In the genomic region with DNA sequence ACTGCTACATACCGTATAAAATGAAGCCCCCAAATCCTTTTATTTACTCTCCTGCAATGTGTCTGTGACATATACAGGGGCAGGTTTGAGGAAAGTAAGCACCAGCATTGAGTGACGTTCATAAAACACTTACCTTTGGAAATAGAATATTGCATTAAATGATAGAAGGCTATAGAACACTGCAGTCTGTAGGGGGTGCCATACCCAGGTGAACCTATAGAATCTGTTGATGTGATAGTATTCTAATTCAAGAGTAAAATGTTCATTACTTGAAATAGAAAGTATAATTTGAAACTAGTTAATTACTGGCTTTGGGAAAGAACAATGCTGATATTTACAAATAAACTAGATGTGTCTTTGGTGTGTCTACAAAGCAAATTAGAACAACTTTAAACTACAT, we compare ENCODE assay signal across 1 cellular context.
TF ChIP-seq lines count a peak whose summit lies in the region.

No MANE protein-coding gene starts in this region.

TF ChIP-seq in HCT116, 20 proteins besides CTCF, POLR2A, EP300 and RAD21 (continued from another document):
- TF ChIP-seq, protein P1, sequence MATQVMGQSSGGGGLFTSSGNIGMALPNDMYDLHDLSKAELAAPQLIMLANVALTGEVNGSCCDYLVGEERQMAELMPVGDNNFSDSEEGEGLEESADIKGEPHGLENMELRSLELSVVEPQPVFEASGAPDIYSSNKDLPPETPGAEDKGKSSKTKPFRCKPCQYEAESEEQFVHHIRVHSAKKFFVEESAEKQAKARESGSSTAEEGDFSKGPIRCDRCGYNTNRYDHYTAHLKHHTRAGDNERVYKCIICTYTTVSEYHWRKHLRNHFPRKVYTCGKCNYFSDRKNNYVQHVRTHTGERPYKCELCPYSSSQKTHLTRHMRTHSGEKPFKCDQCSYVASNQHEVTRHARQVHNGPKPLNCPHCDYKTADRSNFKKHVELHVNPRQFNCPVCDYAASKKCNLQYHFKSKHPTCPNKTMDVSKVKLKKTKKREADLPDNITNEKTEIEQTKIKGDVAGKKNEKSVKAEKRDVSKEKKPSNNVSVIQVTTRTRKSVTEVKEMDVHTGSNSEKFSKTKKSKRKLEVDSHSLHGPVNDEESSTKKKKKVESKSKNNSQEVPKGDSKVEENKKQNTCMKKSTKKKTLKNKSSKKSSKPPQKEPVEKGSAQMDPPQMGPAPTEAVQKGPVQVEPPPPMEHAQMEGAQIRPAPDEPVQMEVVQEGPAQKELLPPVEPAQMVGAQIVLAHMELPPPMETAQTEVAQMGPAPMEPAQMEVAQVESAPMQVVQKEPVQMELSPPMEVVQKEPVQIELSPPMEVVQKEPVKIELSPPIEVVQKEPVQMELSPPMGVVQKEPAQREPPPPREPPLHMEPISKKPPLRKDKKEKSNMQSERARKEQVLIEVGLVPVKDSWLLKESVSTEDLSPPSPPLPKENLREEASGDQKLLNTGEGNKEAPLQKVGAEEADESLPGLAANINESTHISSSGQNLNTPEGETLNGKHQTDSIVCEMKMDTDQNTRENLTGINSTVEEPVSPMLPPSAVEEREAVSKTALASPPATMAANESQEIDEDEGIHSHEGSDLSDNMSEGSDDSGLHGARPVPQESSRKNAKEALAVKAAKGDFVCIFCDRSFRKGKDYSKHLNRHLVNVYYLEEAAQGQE (IDR thresholded peaks at IDR 0.05; ENCODE audit: low read depth) = no peak
- TF ChIP-seq CBX3 (IDR thresholded peaks at IDR 0.05; ENCODE audit: low read depth) = no peak
- TF ChIP-seq ZFX (IDR thresholded peaks at IDR 0.05) = no peak
- TF ChIP-seq TCF7L2 (IDR thresholded peaks at IDR 0.05; ENCODE audit: borderline replicate concordance, extremely low read depth, insufficient read depth, insufficient read length) = no peak
